17 cellular contexts compared by ENCODE assay signal in the genomic region with DNA sequence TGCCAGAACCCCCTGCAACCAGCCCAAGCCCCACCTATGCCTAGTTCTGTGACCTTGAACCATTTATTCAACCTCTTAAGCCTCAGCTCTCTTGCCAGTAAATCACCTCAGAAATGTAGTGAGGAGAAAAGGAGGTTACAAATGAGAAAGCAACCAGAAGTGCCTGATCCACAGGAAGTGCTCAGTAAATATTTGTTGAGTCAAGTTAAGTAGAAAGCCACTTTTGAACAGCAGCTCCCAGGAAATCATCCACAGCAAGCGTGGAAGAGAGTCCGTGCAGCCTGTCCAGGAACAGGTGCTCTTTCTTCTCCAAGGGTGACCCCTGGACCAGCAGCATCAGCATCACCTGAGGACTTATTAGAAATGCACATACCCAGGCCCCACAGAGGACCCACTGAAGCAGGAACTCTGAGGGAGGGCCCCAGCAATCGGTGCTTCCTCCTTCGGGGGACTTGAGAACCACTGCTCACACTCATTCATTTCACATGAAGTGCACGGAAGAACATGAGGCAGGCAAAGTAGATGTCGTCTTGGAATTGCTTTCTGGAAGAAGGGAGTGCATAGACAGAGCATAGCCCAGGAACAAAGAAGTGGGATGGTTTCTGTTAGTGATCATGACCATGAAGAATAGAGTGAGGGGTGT.
"Had no signal": no experiment of that assay in that cellular context is flagged by ENCODE, and none has a peak within 500 bp of the region (broad histone marks: within the 10 kb centered on the region; RNA-seq: fewer than 3 reads in every experiment).

No MANE protein-coding gene starts in this region.

- H3K9me3 ChIP-seq: heart left ventricle, thoracic aorta, transverse colon had no signal

- DNase-seq: cortex of kidney; dorsolateral prefrontal cortex; effector CD8-positive, alpha-beta T cell; foreskin melanocyte; hypothalamus; islet precursor cell; mesenchymal stem cell; midbrain; stimulated activated CD4-positive, alpha-beta T cell treated with anti-CD3 and anti-CD28 coated beads, Interleukin-2, amount 100 ng/mL, for 24 hours; stimulated activated CD4-positive, alpha-beta T cell treated with anti-CD3 and anti-CD28 coated beads, Interleukin-4, amount 100 ng/mL, for 4 hours; stimulated activated naive B cell treated with anti-CD40 and anti-IgM and Interleukin-4, amounts not matched to agents 10 μg/mL and 1 μg/mL and 100 μg/mL, for 72 hours; stimulated activated naive CD8-positive, alpha-beta T cell treated with anti-CD3 and anti-CD28 coated beads, Interleukin-15, amount 100 ng/mL, for 72 hours; transverse colon had no signal

- H3K27ac ChIP-seq: dorsolateral prefrontal cortex, heart left ventricle, skin epidermis, thoracic aorta, transverse colon had no signal

- H3K4me3 ChIP-seq: dorsolateral prefrontal cortex, heart left ventricle, lung, skin epidermis, thoracic aorta, transverse colon had no signal

- H3K36me3 ChIP-seq: heart left ventricle, thoracic aorta, transverse colon had no signal

- H3K4me1 ChIP-seq: transverse colon had no signal

- H3K27me3 ChIP-seq: heart left ventricle, transverse colon had no signal
